Comparison of ENCODE assay signal across 8 cellular contexts in genomic region chr7:140176271-140176701, GRCh38. TPM values are rescaled to one million over a fixed set of nuclear protein-coding genes. Genes with fewer than 3 reads are reported as not detected.
A peak's percentile ranks its signal among the peaks of the same experiment; 100 is the strongest.
DNase-seq lines count a peak whose midpoint lies in the region; ATAC-seq, FAIRE-seq and TF ChIP-seq lines count a peak whose summit lies in the region.

No MANE protein-coding gene starts in this region.

- H3K4me2 ChIP-seq in fibroblast of lung (ENCODE audit: extremely low read depth, insufficient read depth, low read length): no peak overlapping the region
- peak overlapping the region; percentile 88 for H3K4me2 ChIP-seq in osteoblast (ENCODE audit: insufficient read depth, low read length)

- POLR2A ChIA-PET in HEK293 (lab: Yijun Ruan, JAX): interaction anchor here (1.5 kb wide), 1 partner anchor 10 kb away, joined by 9 read pairs; no protein-coding TSS in a partner anchor

- no peak for DNase-seq in GM12865 (ENCODE audit: low read depth)
- no peak for DNase-seq in SK-N-MC (ENCODE audit: low read depth, low spot score)
- DNase-seq in fibroblast of lung (ENCODE audit: low read depth in 2 of 2): peak in 1 of 2 donors; percentile 6
- DNase-seq in osteoblast (ENCODE audit: insufficient read length, low spot score, missing footprints): peak; percentile 78
- no peak for DNase-seq in D721Med (ENCODE audit: insufficient read length, low spot score)
- DNase-seq in SK-N-DZ (ENCODE audit: low spot score): no peak
- DNase-seq in omental fat pad (ENCODE audit: low spot score): no peak

- H3K79me2 ChIP-seq in fibroblast of lung (ENCODE audit: control insufficient read depth, insufficient read depth, low read length): no peaks in the 10 kb centered on the region
- H3K79me2 ChIP-seq in osteoblast (ENCODE audit: insufficient read depth, low read length): peaks cover 26% of the 10 kb centered on the region

- CTCF ChIA-PET in HEK293 (lab: Yijun Ruan, JAX): no interaction called here

- H3K4me1 ChIP-seq in HEK293 (ENCODE audit: control insufficient read depth, insufficient read depth, low read length) (no peaks in the 10 kb centered on the region), fibroblast of lung (ENCODE audit: control insufficient read depth, extremely low read depth, insufficient read depth, low read length) (peaks cover 2% of the 10 kb centered on the region), osteoblast (ENCODE audit: insufficient read depth, low read length) (peaks cover 15% of the 10 kb centered on the region)

- H3K27ac ChIP-seq in HEK293 (ENCODE audit: extremely low read depth, low read depth, low read length): peak overlapping the region; percentile 86
- H3K27ac ChIP-seq in SK-N-MC: no peak overlapping the region
- H3K27ac ChIP-seq in fibroblast of lung (ENCODE audit: insufficient read depth, low read length): peak overlapping the region; percentile 80
- peak overlapping the region; percentile 79 for H3K27ac ChIP-seq in osteoblast (ENCODE audit: low read depth, low read length)

- H3K9ac ChIP-seq in SK-N-MC (ENCODE audit: insufficient read length): peak overlapping the region; percentile 83
- H3K9ac ChIP-seq in fibroblast of lung (ENCODE audit: insufficient read depth, low read length): peak overlapping the region; percentile 90

- H3K27me3 ChIP-seq in fibroblast of lung (ENCODE audit: control insufficient read depth, insufficient read depth, low read length): peaks cover 7% of the 10 kb centered on the region
- peaks cover 6% of the 10 kb centered on the region for H3K27me3 ChIP-seq in osteoblast (ENCODE audit: insufficient read depth, low read length)

- H4K20me1 ChIP-seq in fibroblast of lung (ENCODE audit: control insufficient read depth, extremely low read depth, insufficient read depth, low read length): no peaks in the 10 kb centered on the region
- no peaks in the 10 kb centered on the region for H4K20me1 ChIP-seq in osteoblast (ENCODE audit: insufficient read depth, low read length)

- H2AFZ ChIP-seq in fibroblast of lung (ENCODE audit: low read length) (no peak overlapping the region), osteoblast (ENCODE audit: low read length) (no peak overlapping the region)

- H3K4me3 ChIP-seq in GM12865 (ENCODE audit: low read depth, low read length) (peak overlapping the region; percentile 77), HEK293 (ENCODE audit: low read depth, low read length) (peak overlapping the region; percentile 72), SK-N-MC (peak overlapping the region; percentile 77), fibroblast of lung (replicated peaks in 1 of 4; ENCODE audit: control extremely low read depth in 1 of 4, insufficient read depth in 1 of 4, low read depth in 3 of 4, low read length in 4 of 4) (peak overlapping the region; percentile 45 to 85 (median 74)), osteoblast (ENCODE audit: insufficient read depth, low read length) (peak overlapping the region; percentile 80)

- no peaks in the 10 kb centered on the region for H3K36me3 ChIP-seq in HEK293 (ENCODE audit: control insufficient read depth in 2 of 2, insufficient read depth in 1 of 2, low read length in 2 of 2)
- H3K36me3 ChIP-seq in SK-N-MC (ENCODE audit: insufficient read depth, low read length): no peaks in the 10 kb centered on the region
- no peaks in the 10 kb centered on the region for H3K36me3 ChIP-seq in fibroblast of lung (ENCODE audit: control insufficient read depth, insufficient read depth, low read length)
- H3K36me3 ChIP-seq in osteoblast (ENCODE audit: insufficient read depth, low read length): no peaks in the 10 kb centered on the region

- ATAC-seq in omental fat pad (ENCODE audit: low FRiP score): no peak

- H3K9me3 ChIP-seq in HEK293 (ENCODE audit: control insufficient read depth, insufficient read depth, low read depth, low read length) (no peaks in the 10 kb centered on the region), SK-N-MC (ENCODE audit: low read depth, low read length) (peaks cover 3% of the 10 kb centered on the region; the same call in 1 of the 2 replicates), fibroblast of lung (ENCODE audit: control insufficient read depth, insufficient read depth, low read depth, low read length) (no peaks in the 10 kb centered on the region), osteoblast (ENCODE audit: low read depth, low read length) (no peaks in the 10 kb centered on the region)

- TF ChIP-seq CTCF in GM12865 (IDR thresholded peaks at IDR 0.05; ENCODE audit: insufficient read depth, low read depth, low read length, missing control alignments) (no peak), HEK293 (tag by site-specific recombination; IDR thresholded peaks at IDR 0.05) (no peak), fibroblast of lung (conservative IDR thresholded peaks at IDR 0.05 in 1 of 2, IDR thresholded peaks at IDR 0.05 in 1 of 2; ENCODE audit: low read depth in 1 of 2, low read length in 2 of 2) (no peak), osteoblast (IDR thresholded peaks at IDR 0.05; ENCODE audit: extremely low read depth, low read depth, low read length) (no peak), D721Med (IDR thresholded peaks at IDR 0.05; ENCODE audit: insufficient read depth, missing control alignments) (no peak), omental fat pad (IDR thresholded peaks at IDR 0.05) (no peak)

- FAIRE-seq in D721Med (lab: Jason Lieb, UNC): no peak

TF ChIP-seq in HEK293, 187 proteins besides CTCF, POLR2A, EP300 and RAD21:
- no peak for TF ChIP-seq ZNF366 (tag by site-specific recombination; conservative IDR thresholded peaks at IDR 0.05)

RNA-seq across cellular contexts. Expression of gene KDM7A, which starts 0.5 kb away (rescaled TPM):
- total RNA-seq in fibroblast of lung (4.8 and 6.7 TPM in 2 replicates), osteoblast (12.4 and 13.4 TPM in 2 replicates), omental fat pad (10 to 100 TPM; 16.8 to 33.7 (median 19.2) TPM)
- 0.96 and 1.9 TPM in 2 replicates for polyA plus RNA-seq in fibroblast of lung
- polyA plus RNA-seq in fibroblast of lung (2012): 0.55 and 1.3 TPM in 2 replicates
- 0.22 and 0.63 TPM in 2 replicates for polyA minus RNA-seq in fibroblast of lung (ENCODE audit: low replicate concordance)
- 5.6 and 6.2 TPM in 2 replicates for polyA plus RNA-seq in SK-N-DZ (2014; cell fraction: cytosol; rRNA removed)
- 5.9 and 15.1 TPM in 2 replicates for polyA plus RNA-seq in SK-N-DZ (2014; cell fraction: nucleus; rRNA removed)
